ENCODE assay signal across 18 cellular contexts in the genomic region with DNA sequence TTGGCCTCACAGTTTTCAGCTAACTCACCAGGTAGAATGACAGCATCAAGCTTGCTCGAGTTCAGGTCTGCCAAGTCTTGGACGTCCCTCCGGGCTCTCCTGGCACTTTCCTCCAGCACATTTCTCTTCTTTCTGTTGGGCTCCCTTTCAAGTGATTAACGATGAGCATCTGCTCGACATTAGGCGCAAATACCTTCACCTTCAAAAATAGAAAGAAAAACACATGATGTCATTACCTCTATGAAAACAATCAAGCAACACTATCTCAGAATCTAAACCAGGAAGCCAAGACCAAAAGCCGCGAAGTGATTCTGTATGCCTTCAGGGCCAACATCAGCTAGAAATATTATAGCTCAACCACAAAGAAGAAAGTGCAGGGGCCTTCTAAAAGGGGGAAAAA. TPM values are rescaled to one million over a fixed set of nuclear protein-coding genes. Genes with fewer than 3 reads are reported as not detected.
DNase-seq lines count a peak whose midpoint lies in the region; ATAC-seq and TF ChIP-seq lines count a peak whose summit lies in the region.
"Had no signal": no experiment of that assay in that cellular context is flagged by ENCODE, and none has a peak within 500 bp of the region (broad histone marks: within the 10 kb centered on the region; RNA-seq: fewer than 3 reads in every experiment).

No MANE protein-coding gene starts in this region.

- no peak overlapping the region for H3K4me3 ChIP-seq in SK-N-SH (ENCODE audit: low read depth in 2 of 2, low read length in 1 of 2)
- H3K4me3 ChIP-seq in naive thymus-derived CD4-positive, alpha-beta T cell (ENCODE audit: low read length), result no peak overlapping the region
- H3K4me3 ChIP-seq in heart right ventricle, result no peak overlapping the region
- H3K4me3 ChIP-seq in esophagus muscularis mucosa, result no peak overlapping the region
- H3K4me3 ChIP-seq: thyroid gland had no signal

- H3K36me3 ChIP-seq in SK-N-SH (replicated peaks in 1 of 2; ENCODE audit: control insufficient read depth in 1 of 2, insufficient read depth in 2 of 2, low read length in 1 of 2) (no peaks in the 10 kb centered on the region), heart right ventricle (no peaks in the 10 kb centered on the region), esophagus muscularis mucosa (no peaks in the 10 kb centered on the region)
- H3K36me3 ChIP-seq in naive thymus-derived CD4-positive, alpha-beta T cell (ENCODE audit: control insufficient read depth in 2 of 3, insufficient read depth in 3 of 3, low read length in 3 of 3), result no peaks in the 10 kb centered on the region
- H3K36me3 ChIP-seq: thyroid gland had no signal

- no peak for TF ChIP-seq POLR2A in esophagus muscularis mucosa (IDR thresholded peaks at IDR 0.05; ENCODE audit: low read depth)

- no peaks in the 10 kb centered on the region for H3F3A ChIP-seq in SK-N-SH (replicated peaks; ENCODE audit: insufficient read depth)

- intact Hi-C loops in naive thymus-derived CD4-positive, alpha-beta T cell (cut with micrococcal nuclease), result no loop called here
- intact Hi-C loops in heart right ventricle (cut with DNase I), result loop anchor here in 1 of 10 donors (5.0 kb wide), 1 partner anchor 1104 kb away; no protein-coding TSS in a partner anchor
- intact Hi-C loops in esophagus muscularis mucosa (cut with DNase I), result loop anchor here (10.0 kb wide), 1 partner anchor 1282 kb away; no protein-coding TSS in a partner anchor

- no peak for ATAC-seq in SK-N-SH treated with all-trans-retinoic acid at 6 μM for 48 hours
- ATAC-seq in naive thymus-derived CD4-positive, alpha-beta T cell, result peak; percentile 36
- ATAC-seq in heart right ventricle, result no peak
- ATAC-seq: Panc1 had no signal

- no peaks in the 10 kb centered on the region for H3K36me3 Mint-ChIP-seq in naive thymus-derived CD4-positive, alpha-beta T cell
- H3K36me3 Mint-ChIP-seq: activated naive CD8-positive, alpha-beta T cell had no signal

- CTCF ChIA-PET in SK-N-SH (lab: Yijun Ruan, JAX), result interaction anchor here (1.0 to 1.9 kb wide), 4 partner anchors 12 to 1106 kb away, joined by 3 to 7 read pairs (median 4); no protein-coding TSS in a partner anchor
- CTCF ChIA-PET in naive thymus-derived CD4-positive, alpha-beta T cell (lab: Charles Lee), result interaction anchor here (1.5 kb wide), 1 partner anchor 25 kb away, joined by 7 read pairs; no protein-coding TSS in a partner anchor

- H3K27ac Mint-ChIP-seq in naive thymus-derived CD4-positive, alpha-beta T cell, result peak overlapping the region in 5 of 9 donors; percentile 7 to 78 (median 65)
- H3K27ac Mint-ChIP-seq: activated naive CD8-positive, alpha-beta T cell had no signal

- H3K4me1 Mint-ChIP-seq in naive thymus-derived CD4-positive, alpha-beta T cell, result peaks cover 6 to 14% (median 12%) of the 10 kb centered on the region in 7 donors

- 43% methylated on average over 8 of the region's 8 CpGs for WGBS in SK-N-SH (ENCODE audit: low lambda C conversion rate)
- WGBS in heart right ventricle, 2 donors, result 60% methylated on average over 8 of the region's 8 CpGs
- 25% methylated on average over 8 of the region's 8 CpGs for WGBS in esophagus muscularis mucosa

- peaks cover 14 to 56% (median 38%) of the 10 kb centered on the region in 5 donors for H3K27me3 Mint-ChIP-seq in naive thymus-derived CD4-positive, alpha-beta T cell

- no peaks in the 10 kb centered on the region for H4K20me1 ChIP-seq in SK-N-SH (ENCODE audit: insufficient read depth)

- H3K9me3 ChIP-seq in SK-N-SH (no peaks in the 10 kb centered on the region), heart right ventricle (no peaks in the 10 kb centered on the region), esophagus muscularis mucosa (no peaks in the 10 kb centered on the region)
- H3K9me3 ChIP-seq in naive thymus-derived CD4-positive, alpha-beta T cell (ENCODE audit: control insufficient read depth in 2 of 3, low read length in 3 of 3), result no peaks in the 10 kb centered on the region
- H3K9me3 ChIP-seq: thyroid gland had no signal

- H2AFZ ChIP-seq in SK-N-SH (ENCODE audit: low read depth), result no peak overlapping the region

- TF ChIP-seq EP300 in SK-N-SH (IDR thresholded peaks at IDR 0.05; ENCODE audit: borderline replicate concordance in 1 of 2, low read depth in 1 of 2, low read length in 1 of 2) (no peak), esophagus muscularis mucosa (IDR thresholded peaks at IDR 0.05) (no peak)

- no peak for TF ChIP-seq RAD21 in SK-N-SH (IDR thresholded peaks at IDR 0.05; ENCODE audit: low read length)

- no peaks in the 10 kb centered on the region for H3K27me3 ChIP-seq in SK-N-SH (ENCODE audit: insufficient read depth)
- no peaks in the 10 kb centered on the region for H3K27me3 ChIP-seq in naive thymus-derived CD4-positive, alpha-beta T cell (ENCODE audit: control insufficient read depth in 2 of 2, insufficient read depth in 2 of 2, low read length in 2 of 2)
- peaks cover 0 to 60% (median 18%) of the 10 kb centered on the region in 7 donors for H3K27me3 ChIP-seq in heart right ventricle
- H3K27me3 ChIP-seq in esophagus muscularis mucosa, result no peaks in the 10 kb centered on the region
- H3K27me3 ChIP-seq: thyroid gland had no signal

- H3K9me2 ChIP-seq in SK-N-SH, result no peaks in the 10 kb centered on the region

- H3K9ac ChIP-seq in SK-N-SH, result no peak overlapping the region

- no peak for DNase-seq in SK-N-SH
- DNase-seq in NCI-H446 treated with DMSO at 0.1 percent for 48 hours (lab: John Stamatoyannopoulos, UW), result peak; percentile 67
- peak; percentile 99 for DNase-seq in cerebellar cortex (ENCODE audit: low spot score)
- DNase-seq in naive thymus-derived CD4-positive, alpha-beta T cell, result peak in 2 of 9 donors; percentile 17 to 26
- DNase-seq in heart right ventricle, result no peak
- no peak for DNase-seq in esophagus muscularis mucosa (ENCODE audit: extremely low spot score)
- no peak for DNase-seq in activated T-cell treated with anti-CD3 and anti-CD28 coated beads for 4 hours
- DNase-seq: activated CD8-positive, alpha-beta memory T cell treated with anti-CD3 and anti-CD28 coated beads for 24 hours; cortex of kidney; NCI-H1048; T-helper 9 cell; thyroid gland had no signal

- peak overlapping the region in 7 of 10 donors; percentile 1 to 55 (median 21) for H3K4me3 Mint-ChIP-seq in naive thymus-derived CD4-positive, alpha-beta T cell
- H3K4me3 Mint-ChIP-seq: activated naive CD8-positive, alpha-beta T cell had no signal

- POLR2A ChIA-PET in SK-N-SH (lab: Yijun Ruan, JAX), result no interaction called here
- POLR2A ChIA-PET in naive thymus-derived CD4-positive, alpha-beta T cell (lab: Charles Lee), result interaction anchor here (0.8 to 2.5 kb wide), 3 partner anchors 14 to 838 kb away, joined by 3 to 12 read pairs (median 5); a partner anchor contains a TSS

- H3K9me3 Mint-ChIP-seq in naive thymus-derived CD4-positive, alpha-beta T cell, result no peaks in the 10 kb centered on the region

- no peaks in the 10 kb centered on the region for H3K79me2 ChIP-seq in SK-N-SH (ENCODE audit: insufficient read depth)

- H3K27ac ChIP-seq in SK-N-SH (ENCODE audit: low read depth in 2 of 2, low read length in 1 of 2) (no peak overlapping the region), heart right ventricle (no peak overlapping the region), esophagus muscularis mucosa (replicated peaks in 1 of 4) (no peak overlapping the region)
- no peak overlapping the region for H3K27ac ChIP-seq in naive thymus-derived CD4-positive, alpha-beta T cell (ENCODE audit: low read depth, low read length)
- H3K27ac ChIP-seq: thyroid gland had no signal

- H3K4me1 ChIP-seq in SK-N-SH (ENCODE audit: control insufficient read depth in 1 of 2, insufficient read depth in 2 of 2, low read depth in 1 of 2, low read length in 1 of 2), result peaks cover 0 to 5% of the 10 kb centered on the region in 2 experiments; a peak in 2 of 4 replicates
- H3K4me1 ChIP-seq in naive thymus-derived CD4-positive, alpha-beta T cell (ENCODE audit: control insufficient read depth in 2 of 2, insufficient read depth in 2 of 2, low read length in 2 of 2), result peaks cover 0 to 5% of the 10 kb centered on the region in 2 donors
- peaks cover 0 to 16% (median 6%) of the 10 kb centered on the region in 9 donors for H3K4me1 ChIP-seq in heart right ventricle
- H3K4me1 ChIP-seq in esophagus muscularis mucosa, result peaks cover 10 to 22% (median 14%) of the 10 kb centered on the region in 4 donors
- H3K4me1 ChIP-seq: thyroid gland had no signal

- TF ChIP-seq CTCF in SK-N-SH (IDR thresholded peaks at IDR 0.05) (no peak), heart right ventricle (IDR thresholded peaks at IDR 0.05) (no peak), esophagus muscularis mucosa (IDR thresholded peaks at IDR 0.05) (no peak)

- H3K4me2 ChIP-seq in SK-N-SH, result no peak overlapping the region

TF ChIP-seq in SK-N-SH, 30 proteins besides CTCF, POLR2A, EP300 and RAD21:
- TF ChIP-seq YY1 (IDR thresholded peaks at IDR 0.05; ENCODE audit: low read depth), result no peak
- peak; percentile 12; the same call in 1 of the 2 replicates for TF ChIP-seq GATA2 (CRISPR knock-in tag; IDR thresholded peaks at IDR 0.05)
TF ChIP-seq in SK-N-SH: peak in this region for 1.

TF ChIP-seq in SK-N-SH treated with all-trans-retinoic acid at 6 μM for 48 hours, 23 proteins besides CTCF, POLR2A, EP300 and RAD21 (continues in another document):
- TF ChIP-seq SNAI2 (CRISPR knock-in tag; IDR thresholded peaks at IDR 0.05) (no peak), ARNTL (CRISPR knock-in tag; IDR thresholded peaks at IDR 0.05; ENCODE audit: borderline replicate concordance, low read depth) (no peak), CSDC2 (CRISPR knock-in tag; IDR thresholded peaks at IDR 0.05) (no peak)

RNA-seq across cellular contexts. Expression of a gene that starts 15.4 kb away (rescaled TPM):
- polyA plus RNA-seq in SK-N-SH (2012; rRNA removed), result 11.6 and 13.3 TPM in 2 replicates
- 12.6 and 16.3 TPM in 2 replicates for polyA plus RNA-seq in SK-N-SH (2012; cell fraction: cytosol; rRNA removed)
- polyA plus RNA-seq in SK-N-SH (2012; cell fraction: nucleus; rRNA removed), result 17.4 and 25.0 TPM in 2 replicates
- total RNA-seq in naive thymus-derived CD4-positive, alpha-beta T cell, result 10 to 100 TPM; 18.9 to 45.3 (median 27.7) TPM
- polyA plus RNA-seq in naive thymus-derived CD4-positive, alpha-beta T cell, result 10 to 100 TPM; 27.5 to 36.5 TPM
- total RNA-seq in heart right ventricle, result 10 to 100 TPM; 10.5 to 22.3 (median 16.0) TPM
- polyA plus RNA-seq in heart right ventricle, result 10 to 100 TPM; 13.7 to 15.2 TPM
- 10 to 100 TPM; 17.6 to 26.2 (median 19.8) TPM for total RNA-seq in esophagus muscularis mucosa

RNA-seq across cellular contexts. Expression of a gene that starts 28.2 kb away (rescaled TPM):
- polyA plus RNA-seq in SK-N-SH (2012; rRNA removed) (not detected in 2 replicates), heart right ventricle (not detected)
- polyA plus RNA-seq in SK-N-SH (2012; cell fraction: cytosol; rRNA removed), result not detected in 2 replicates
- polyA plus RNA-seq in SK-N-SH (2012; cell fraction: nucleus; rRNA removed), result not detected in 2 replicates
- total RNA-seq in naive thymus-derived CD4-positive, alpha-beta T cell, result not detected
- not detected for polyA plus RNA-seq in naive thymus-derived CD4-positive, alpha-beta T cell
- total RNA-seq in heart right ventricle (under 1 TPM in 1 of 10 donors, not detected in 9; 0.51 TPM), esophagus muscularis mucosa (not detected)
- total RNA-seq: A673, fibroblast of lung, posterior vena cava, thyroid gland had no signal
- polyA plus RNA-seq: fibroblast of lung had no signal

RNA-seq across cellular contexts. Expression of a gene that starts 50.5 kb away (rescaled TPM):
- polyA plus RNA-seq in SK-N-SH (2012; rRNA removed) (13.6 and 19.2 TPM in 2 replicates), heart right ventricle (10 to 100 TPM; 16.5 to 17.7 TPM)
- polyA plus RNA-seq in SK-N-SH (2012; cell fraction: cytosol; rRNA removed), result 17.6 and 18.6 TPM in 2 replicates
- polyA plus RNA-seq in SK-N-SH (2012; cell fraction: nucleus; rRNA removed), result 15.6 and 17.6 TPM in 2 replicates
- 10 to 100 TPM; 44.2 to 94.2 (median 70.8) TPM for total RNA-seq in naive thymus-derived CD4-positive, alpha-beta T cell
- 10 to 100 TPM; 42.0 to 57.0 TPM for polyA plus RNA-seq in naive thymus-derived CD4-positive, alpha-beta T cell
- total RNA-seq in heart right ventricle (10 to 100 TPM; 26.3 to 41.7 (median 29.2) TPM), esophagus muscularis mucosa (100 to 1,000 TPM in 1 of 4 donors, 10 to 100 TPM in 3; 76.9 to 118 (median 80.5) TPM)

Comparison
In these comparisons a context has a peak if more than half of its experiments do, and no peak if none do; other contexts are left out.
1. DNase-seq: peak in NCI-H446 treated with DMSO at 0.1 percent for 48 hours (single experiment) and cerebellar cortex (single experiment); none in SK-N-SH (single experiment), heart right ventricle (0 of 2), esophagus muscularis mucosa (single experiment) and activated T-cell treated with anti-CD3 and anti-CD28 coated beads for 4 hours (single experiment).